1 cellular context compared by ENCODE assay signal in genomic region chr17:40061532-40062038, GRCh38.
A peak's percentile ranks its signal among the peaks of the same experiment; 100 is the strongest.
TF ChIP-seq lines count a peak whose summit lies in the region.

No MANE protein-coding gene starts in this region.

TF ChIP-seq in HepG2, 621 proteins besides CTCF, POLR2A, EP300 and RAD21:
- TF ChIP-seq GFI1 (CRISPR knock-in tag; IDR thresholded peaks at IDR 0.05; ENCODE audit: borderline replicate concordance) (no peak), SRY (CRISPR knock-in tag; IDR thresholded peaks at IDR 0.05) (0 out of 2 replicates have a peak, but pooled peaks have one; percentile 31), ARID3A (IDR thresholded peaks at IDR 0.05; ENCODE audit: low read depth, low read length) (no peak), ZNF883 (CRISPR knock-in tag; IDR thresholded peaks at IDR 0.05; ENCODE audit: not compliant biosample characterization) (no peak), HMGXB4 (CRISPR knock-in tag; IDR thresholded peaks at IDR 0.05; ENCODE audit: borderline replicate concordance in 1 of 2, low read depth in 1 of 2) (no peak), MED8 (CRISPR knock-in tag; IDR thresholded peaks at IDR 0.05; ENCODE audit: insufficient replicate concordance) (no peak), ZBTB3 (CRISPR knock-in tag; IDR thresholded peaks at IDR 0.05; ENCODE audit: borderline replicate concordance, low read depth) (no peak), ZNF10 (CRISPR knock-in tag; IDR thresholded peaks at IDR 0.05; ENCODE audit: borderline replicate concordance, low read depth) (no peak), NR2C2 (CRISPR knock-in tag; IDR thresholded peaks at IDR 0.05; ENCODE audit: borderline replicate concordance) (no peak), ARID2 (CRISPR knock-in tag; IDR thresholded peaks at IDR 0.05; ENCODE audit: borderline replicate concordance) (0 out of 2 replicates have a peak, but pooled peaks have one; percentile 21), SRSF1 (optimal IDR thresholded peaks at IDR 0.05; ENCODE audit: low read depth, low read length) (no peak), ZNF891 (CRISPR knock-in tag; IDR thresholded peaks at IDR 0.05) (peak; percentile 68; the same call in 1 of the 2 replicates), NRL (CRISPR knock-in tag; IDR thresholded peaks at IDR 0.05; ENCODE audit: borderline replicate concordance) (0 out of 2 replicates have a peak, but pooled peaks have one; percentile 35), ATM (IDR thresholded peaks at IDR 0.05; ENCODE audit: borderline replicate concordance) (no peak), ZNF263 (CRISPR knock-in tag; IDR thresholded peaks at IDR 0.05) (no peak)
- TF ChIP-seq, protein P1, sequence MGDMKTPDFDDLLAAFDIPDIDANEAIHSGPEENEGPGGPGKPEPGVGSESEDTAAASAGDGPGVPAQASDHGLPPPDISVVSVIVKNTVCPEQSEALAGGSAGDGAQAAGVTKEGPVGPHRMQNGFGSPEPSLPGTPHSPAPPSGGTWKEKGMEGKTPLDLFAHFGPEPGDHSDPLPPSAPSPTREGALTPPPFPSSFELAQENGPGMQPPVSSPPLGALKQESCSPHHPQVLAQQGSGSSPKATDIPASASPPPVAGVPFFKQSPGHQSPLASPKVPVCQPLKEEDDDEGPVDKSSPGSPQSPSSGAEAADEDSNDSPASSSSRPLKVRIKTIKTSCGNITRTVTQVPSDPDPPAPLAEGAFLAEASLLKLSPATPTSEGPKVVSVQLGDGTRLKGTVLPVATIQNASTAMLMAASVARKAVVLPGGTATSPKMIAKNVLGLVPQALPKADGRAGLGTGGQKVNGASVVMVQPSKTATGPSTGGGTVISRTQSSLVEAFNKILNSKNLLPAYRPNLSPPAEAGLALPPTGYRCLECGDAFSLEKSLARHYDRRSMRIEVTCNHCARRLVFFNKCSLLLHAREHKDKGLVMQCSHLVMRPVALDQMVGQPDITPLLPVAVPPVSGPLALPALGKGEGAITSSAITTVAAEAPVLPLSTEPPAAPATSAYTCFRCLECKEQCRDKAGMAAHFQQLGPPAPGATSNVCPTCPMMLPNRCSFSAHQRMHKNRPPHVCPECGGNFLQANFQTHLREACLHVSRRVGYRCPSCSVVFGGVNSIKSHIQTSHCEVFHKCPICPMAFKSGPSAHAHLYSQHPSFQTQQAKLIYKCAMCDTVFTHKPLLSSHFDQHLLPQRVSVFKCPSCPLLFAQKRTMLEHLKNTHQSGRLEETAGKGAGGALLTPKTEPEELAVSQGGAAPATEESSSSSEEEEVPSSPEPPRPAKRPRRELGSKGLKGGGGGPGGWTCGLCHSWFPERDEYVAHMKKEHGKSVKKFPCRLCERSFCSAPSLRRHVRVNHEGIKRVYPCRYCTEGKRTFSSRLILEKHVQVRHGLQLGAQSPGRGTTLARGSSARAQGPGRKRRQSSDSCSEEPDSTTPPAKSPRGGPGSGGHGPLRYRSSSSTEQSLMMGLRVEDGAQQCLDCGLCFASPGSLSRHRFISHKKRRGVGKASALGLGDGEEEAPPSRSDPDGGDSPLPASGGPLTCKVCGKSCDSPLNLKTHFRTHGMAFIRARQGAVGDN (CRISPR knock-in tag; IDR thresholded peaks at IDR 0.05), result 0 out of 2 replicates have a peak, but pooled peaks have one; percentile 9
- TF ChIP-seq, protein P2, sequence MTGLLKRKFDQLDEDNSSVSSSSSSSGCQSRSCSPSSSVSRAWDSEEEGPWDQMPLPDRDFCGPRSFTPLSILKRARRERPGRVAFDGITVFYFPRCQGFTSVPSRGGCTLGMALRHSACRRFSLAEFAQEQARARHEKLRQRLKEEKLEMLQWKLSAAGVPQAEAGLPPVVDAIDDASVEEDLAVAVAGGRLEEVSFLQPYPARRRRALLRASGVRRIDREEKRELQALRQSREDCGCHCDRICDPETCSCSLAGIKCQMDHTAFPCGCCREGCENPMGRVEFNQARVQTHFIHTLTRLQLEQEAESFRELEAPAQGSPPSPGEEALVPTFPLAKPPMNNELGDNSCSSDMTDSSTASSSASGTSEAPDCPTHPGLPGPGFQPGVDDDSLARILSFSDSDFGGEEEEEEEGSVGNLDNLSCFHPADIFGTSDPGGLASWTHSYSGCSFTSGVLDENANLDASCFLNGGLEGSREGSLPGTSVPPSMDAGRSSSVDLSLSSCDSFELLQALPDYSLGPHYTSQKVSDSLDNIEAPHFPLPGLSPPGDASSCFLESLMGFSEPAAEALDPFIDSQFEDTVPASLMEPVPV (CRISPR knock-in tag; IDR thresholded peaks at IDR 0.05), result no peak
- TF ChIP-seq, protein P3, sequence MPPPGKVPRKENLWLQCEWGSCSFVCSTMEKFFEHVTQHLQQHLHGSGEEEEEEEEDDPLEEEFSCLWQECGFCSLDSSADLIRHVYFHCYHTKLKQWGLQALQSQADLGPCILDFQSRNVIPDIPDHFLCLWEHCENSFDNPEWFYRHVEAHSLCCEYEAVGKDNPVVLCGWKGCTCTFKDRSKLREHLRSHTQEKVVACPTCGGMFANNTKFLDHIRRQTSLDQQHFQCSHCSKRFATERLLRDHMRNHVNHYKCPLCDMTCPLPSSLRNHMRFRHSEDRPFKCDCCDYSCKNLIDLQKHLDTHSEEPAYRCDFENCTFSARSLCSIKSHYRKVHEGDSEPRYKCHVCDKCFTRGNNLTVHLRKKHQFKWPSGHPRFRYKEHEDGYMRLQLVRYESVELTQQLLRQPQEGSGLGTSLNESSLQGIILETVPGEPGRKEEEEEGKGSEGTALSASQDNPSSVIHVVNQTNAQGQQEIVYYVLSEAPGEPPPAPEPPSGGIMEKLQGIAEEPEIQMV (CRISPR knock-in tag; IDR thresholded peaks at IDR 0.05; ENCODE audit: low read depth), result no peak
